11 cellular contexts compared by ENCODE assay signal in genomic region chr7:142300689-142301088, GRCh38. TPM values are rescaled to one million over a fixed set of nuclear protein-coding genes. Genes with fewer than 3 reads are reported as not detected.
A peak's percentile ranks its signal among the peaks of the same experiment; 100 is the strongest.
DNase-seq lines count a peak whose midpoint lies in the region; ATAC-seq and TF ChIP-seq lines count a peak whose summit lies in the region.
"Had no signal": no experiment of that assay in that cellular context is flagged by ENCODE, and none has a peak within 500 bp of the region (broad histone marks: within the 10 kb centered on the region; RNA-seq: fewer than 3 reads in every experiment).

No MANE protein-coding gene starts in this region.

- H3K4me3 ChIP-seq in BLaER1 treated with 17β-estradiol and CSF1 and Interleukin-3, amounts not matched to agents 10 nM and 100 nM, result no peak overlapping the region
- H3K4me3 ChIP-seq in WERI-Rb-1 (ENCODE audit: low read depth, low read length), result no peak overlapping the region

- no peaks in the 10 kb centered on the region for H3K36me3 ChIP-seq in BLaER1 treated with 17β-estradiol and CSF1 and Interleukin-3, amounts not matched to agents 10 nM and 100 nM
- H3K36me3 ChIP-seq in WERI-Rb-1, result no peaks in the 10 kb centered on the region

- peaks cover 19 to 60% (median 46%) of the 10 kb centered on the region in 10 experiments for H3K4me1 ChIP-seq in BLaER1 treated with 17β-estradiol and CSF1 and Interleukin-3, amounts not matched to agents 10 nM and 100 nM

- no peak overlapping the region; a peak in 2 of 22 replicates for H3K27ac ChIP-seq in BLaER1 treated with 17β-estradiol and CSF1 and Interleukin-3, amounts not matched to agents 10 nM and 100 nM
- no peak overlapping the region for H3K27ac ChIP-seq in WERI-Rb-1

- peak; percentile 29 for DNase-seq in H4 (ENCODE audit: low spot score)
- DNase-seq in WERI-Rb-1, result peak; percentile 75
- DNase-seq in germinal center (ENCODE audit: low spot score), result peak; percentile 17
- DNase-seq in NCI-H446 (lab: John Stamatoyannopoulos, UW), result no peak
- DNase-seq: SHP77 treated with DMSO at 0.1 percent for 48 hours; stimulated activated naive B cell treated with anti-CD40 and anti-IgM and Interleukin-4, amounts not matched to agents 10 μg/mL and 1 μg/mL and 100 μg/mL, for 72 hours had no signal

- H3K27me3 ChIP-seq in BLaER1 treated with 17β-estradiol and CSF1 and Interleukin-3, amounts not matched to agents 10 nM and 100 nM, result no peaks in the 10 kb centered on the region
- no peaks in the 10 kb centered on the region for H3K27me3 ChIP-seq in WERI-Rb-1 (ENCODE audit: insufficient read depth, low read depth, severe bottlenecking)

- H3K9me3 ChIP-seq in BLaER1 treated with 17β-estradiol and CSF1 and Interleukin-3, amounts not matched to agents 10 nM and 100 nM (replicated peaks in 1 of 11), result no peaks in the 10 kb centered on the region
- H3K9me3 ChIP-seq in WERI-Rb-1 (ENCODE audit: severe bottlenecking), result no peaks in the 10 kb centered on the region

- no peak for ATAC-seq in HG03025 (IDR thresholded peaks at IDR 0.05; ENCODE audit: low FRiP score, unreplicated experiment)
- ATAC-seq in HG02981 (IDR thresholded peaks at IDR 0.05; ENCODE audit: unreplicated experiment), result no peak
- no peak for ATAC-seq in GM19455 (IDR thresholded peaks at IDR 0.05; ENCODE audit: unreplicated experiment)
- ATAC-seq: stimulated activated naive B cell treated with anti-CD40 and anti-IgM and Interleukin-4, amounts not matched to agents 10 μg/mL and 1 μg/mL and 100 μg/mL, for 72 hours had no signal

- peak; percentile 74 for TF ChIP-seq CTCF in WERI-Rb-1 (IDR thresholded peaks at IDR 0.05; ENCODE audit: low read depth, low read length)

- H3K4me2 ChIP-seq in BLaER1 treated with 17β-estradiol and CSF1 and Interleukin-3, amounts not matched to agents 10 nM and 100 nM, result peak overlapping the region; percentile 10 to 68 (median 50); a peak in 21 of 22 replicates

- no peak overlapping the region for H3K9ac ChIP-seq in BLaER1 treated with 17β-estradiol and CSF1 and Interleukin-3, amounts not matched to agents 10 nM and 100 nM

- H4K20me1 ChIP-seq in BLaER1 treated with 17β-estradiol and CSF1 and Interleukin-3, amounts not matched to agents 10 nM and 100 nM, result no peaks in the 10 kb centered on the region

RNA-seq across cellular contexts. Expression of gene PRSS58, which starts 42.8 kb away (rescaled TPM):
- total RNA-seq in H4 (2014; rRNA removed; shearing (Covaris generic)), result not detected in 2 replicates
- total RNA-seq: dermis microvascular lymphatic vessel endothelial cell had no signal

Comparison
In these comparisons a context has a peak if more than half of its experiments do, and no peak if none do; other contexts are left out.
1. DNase-seq: peak in H4 (single experiment), WERI-Rb-1 (single experiment) and germinal center (single experiment); none in NCI-H446 (0 of 2).